Comparison of ENCODE assay signal across 19 cellular contexts in the genomic region with DNA sequence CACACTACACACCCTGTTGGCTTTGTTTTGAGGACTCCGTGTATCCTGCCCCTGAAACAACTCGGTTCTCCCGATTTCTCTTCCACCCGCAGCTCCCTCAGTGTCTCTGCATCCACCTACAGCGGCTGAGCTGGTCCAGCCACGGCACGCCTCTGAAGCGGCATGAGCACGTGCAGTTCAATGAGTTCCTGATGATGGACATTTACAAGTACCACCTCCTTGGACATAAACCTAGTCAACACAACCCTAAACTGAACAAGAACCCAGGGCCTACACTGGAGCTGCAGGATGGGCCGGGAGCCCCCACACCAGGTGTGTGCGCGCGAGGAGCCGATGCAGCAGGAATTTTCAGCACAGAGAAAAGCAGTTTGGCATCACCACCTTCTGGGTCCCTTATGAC.
"Had no signal": no experiment of that assay in that cellular context is flagged by ENCODE, and none has a peak within 500 bp of the region (broad histone marks: within the 10 kb centered on the region; RNA-seq: fewer than 3 reads in every experiment).

No MANE protein-coding gene starts in this region.

- H3K9me3 ChIP-seq: MG63 had no signal

- H3K27ac ChIP-seq: RWPE1 had no signal

- DNase-seq: IMR-90, Karpas-422, KG1, MG63, NCI-H1092, NCI-H1105 treated with DMSO at 0.1 percent for 48 hours, NCI-H1417 treated with DMSO at 0.1 percent for 48 hours, NCI-H146, NCI-H1694 treated with DMSO at 0.1 percent for 48 hours, NCI-H1930, NCI-H2081, NCI-H2107, NCI-H2227 treated with DMSO at 0.1 percent for 48 hours, NCI-H524, NCI-H69, NCI-H774, SHP77, SK-N-SH had no signal

- H3K4me3 ChIP-seq: MG63 had no signal

- H3K9ac ChIP-seq: SK-N-SH had no signal

- H3K27me3 ChIP-seq: MG63 had no signal
